Comparison of ENCODE assay signal across 17 cellular contexts in the genomic region with DNA sequence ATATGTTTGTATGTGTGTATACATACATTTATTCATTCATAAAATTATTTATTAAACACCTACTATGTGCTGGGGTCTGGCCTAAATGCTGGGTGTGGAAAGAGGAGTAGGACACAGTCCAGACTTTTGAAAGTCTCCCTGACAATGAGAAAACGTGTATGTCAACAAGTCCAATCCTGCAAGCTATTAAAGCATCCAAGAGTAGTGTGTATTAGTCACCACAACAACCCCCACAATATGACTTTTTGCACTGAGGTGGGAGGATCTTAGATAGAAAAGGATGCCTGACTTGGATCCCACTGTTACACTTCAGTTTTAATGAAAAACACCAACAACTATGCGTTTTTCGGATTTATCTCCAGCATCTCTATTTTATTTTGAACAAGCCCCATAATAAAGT.
"Had no signal": no experiment of that assay in that cellular context is flagged by ENCODE, and none has a peak within 500 bp of the region (broad histone marks: within the 10 kb centered on the region; RNA-seq: fewer than 3 reads in every experiment).

No MANE protein-coding gene starts in this region.

- H3K4me3 Mint-ChIP-seq: activated CD4-positive, alpha-beta T cell treated with anti-CD3 and anti-CD28 coated beads for 36 hours; activated naive CD8-positive, alpha-beta T cell; brain; central memory CD8-positive, alpha-beta T cell; natural killer cell treated with Interleukin-12 subunit alpha and Interleukin-12 subunit beta and Interleukin-15 and Interleukin-18, amount 100 ng/mL, for 72 hours; WTC11 had no signal

- H3K4me1 Mint-ChIP-seq: activated CD4-positive, alpha-beta T cell treated with anti-CD3 and anti-CD28 coated beads for 36 hours; central memory CD8-positive, alpha-beta T cell had no signal

- H3K79me2 ChIP-seq: parathyroid adenoma had no signal

- H3K27ac Mint-ChIP-seq: activated CD4-positive, alpha-beta T cell treated with anti-CD3 and anti-CD28 coated beads for 36 hours; activated naive CD8-positive, alpha-beta T cell; brain; natural killer cell treated with Interleukin-12 subunit alpha and Interleukin-12 subunit beta and Interleukin-15 and Interleukin-18, amount 100 ng/mL, for 72 hours; WTC11 had no signal

- ATAC-seq: activated CD4-positive, alpha-beta T cell treated with anti-CD3 and anti-CD28 coated beads for 36 hours had no signal

- H3K4me1 ChIP-seq: colonic mucosa, esophagus muscularis mucosa, parathyroid adenoma, thyroid gland had no signal

- H3K27me3 ChIP-seq: colonic mucosa, esophagus muscularis mucosa, thyroid gland had no signal

- H3K36me3 ChIP-seq: colonic mucosa, esophagus muscularis mucosa, thyroid gland had no signal

- H3K27me3 Mint-ChIP-seq: activated naive CD8-positive, alpha-beta T cell; brain had no signal

- H3K9me3 ChIP-seq: colonic mucosa, esophagus muscularis mucosa, thyroid gland had no signal

- H3K9ac ChIP-seq: parathyroid adenoma had no signal

- H3K27ac ChIP-seq: colonic mucosa, esophagus muscularis mucosa, parathyroid adenoma, thyroid gland had no signal

- H3K36me3 Mint-ChIP-seq: activated naive CD8-positive, alpha-beta T cell had no signal

- H3K4me3 ChIP-seq: colonic mucosa, esophagus muscularis mucosa, thyroid gland had no signal

- DNase-seq: activated CD4-positive, alpha-beta T cell treated with anti-CD3 and anti-CD28 coated beads for 36 hours; activated CD4-positive, alpha-beta T cell treated with anti-CD3 and anti-CD28 coated beads, Interleukin-2, amount 50 U/mL, for 48 hours; activated gamma-delta T cell treated with Interleukin-2 at 50 U/mL for 16 hours; colonic mucosa; left cardiac atrium; stimulated activated CD4-positive, alpha-beta T cell treated with anti-CD3 and anti-CD28 coated beads, Interleukin-12 subunit alpha, Interleukin-12 subunit beta, amount 100 ng/mL, for 4 hours; stimulated activated CD4-positive, alpha-beta T cell treated with anti-CD3 and anti-CD28 coated beads, Interleukin-1b, Interleukin-23, amount 100 ng/mL, for 48 hours; stimulated activated CD8-positive, alpha-beta memory T cell treated with anti-CD3 and anti-CD28 coated beads, Interleukin-4, amount 100 ng/mL, for 48 hours; stimulated activated naive CD4-positive, alpha-beta T cell; thyroid gland had no signal

- H2AFZ ChIP-seq: parathyroid adenoma had no signal
